ENCODE assay signal across 20 cellular contexts in genomic region chr2:106759962-106760361, GRCh38.
DNase-seq lines count a peak whose midpoint lies in the region; ATAC-seq and TF ChIP-seq lines count a peak whose summit lies in the region.
"Had no signal": no experiment of that assay in that cellular context is flagged by ENCODE, and none has a peak within 500 bp of the region (broad histone marks: within the 10 kb centered on the region; RNA-seq: fewer than 3 reads in every experiment).

No MANE protein-coding gene starts in this region.

- no peaks in the 10 kb centered on the region for H3K36me3 ChIP-seq in GM23338 (ENCODE audit: insufficient read depth)
- no peaks in the 10 kb centered on the region for H3K36me3 ChIP-seq in ascending aorta
- H3K36me3 ChIP-seq: BLaER1 had no signal

- H3K9me3 Mint-ChIP-seq in GM23338 (peaks cover 12% of the 10 kb centered on the region; the same call in 2 of the 3 replicates), WTC11 (peaks cover 27% of the 10 kb centered on the region), neural crest cell (no peaks in the 10 kb centered on the region)
- H3K9me3 Mint-ChIP-seq: CD8-positive, alpha-beta T cell had no signal

- TF ChIP-seq CTCF in GM23338 (conservative IDR thresholded peaks at IDR 0.05; ENCODE audit: low read depth in 2 of 2) (no peak), WTC11 (IDR thresholded peaks at IDR 0.05) (no peak), neural crest cell (conservative IDR thresholded peaks at IDR 0.05) (no peak), ascending aorta (IDR thresholded peaks at IDR 0.05) (no peak)

- CTCF ChIA-PET in WTC11 (lab: Charles Lee) = no interaction called here

- DNase-seq in GM23338 (ENCODE audit: low spot score) (peak; percentile 54), WTC11 (ENCODE audit: low spot score) (no peak), iPS DF 19.7 (ENCODE audit: low read depth, low spot score) (peak; percentile 25), neural crest cell (ENCODE audit: low read depth, low spot score) (no peak), ascending aorta (ENCODE audit: low spot score in 2 of 2) (no peak), NOMO-1 treated with DMSO at 0.1 percent for 48 hours (lab: John Stamatoyannopoulos, UW; ENCODE audit: unreplicated experiment) (no peak)
- no peak for DNase-seq in stimulated activated naive CD4-positive, alpha-beta T cell (lab: John Stamatoyannopoulos, UW)
- DNase-seq: 8988T; CD8-positive, alpha-beta T cell; DMS 273 treated with DMSO at 0.1 percent for 48 hours; DMS53; DND-41; EL; GM23248; H7; HFFc6; IMR-90 had no signal

- H3K27ac ChIP-seq in GM23338 (ENCODE audit: low read depth) (peak overlapping the region; percentile 80), ascending aorta (no peak overlapping the region)
- H3K27ac ChIP-seq: BLaER1, GM23248 had no signal

- H3K9me3 ChIP-seq in ascending aorta = no peaks in the 10 kb centered on the region
- H3K9me3 ChIP-seq: BLaER1 had no signal

- intact Hi-C loops in ascending aorta (cut with DNase I) = no loop called here

- H3K4me3 Mint-ChIP-seq in GM23338 = no peak overlapping the region
- H3K4me3 Mint-ChIP-seq in WTC11 = no peak overlapping the region
- H3K4me3 Mint-ChIP-seq in neural crest cell = no peak overlapping the region
- H3K4me3 Mint-ChIP-seq: CD8-positive, alpha-beta T cell; HFFc6 had no signal

- H3K4me3 ChIP-seq in GM23338 (no peak overlapping the region), ascending aorta (no peak overlapping the region)
- H3K4me3 ChIP-seq: BLaER1, GM23248, K562 had no signal

- no peak overlapping the region for H3K4me2 ChIP-seq in GM23338
- H3K4me2 ChIP-seq: BLaER1 had no signal

- H3K4me1 ChIP-seq in GM23338 (ENCODE audit: insufficient read depth) (peaks cover 21% of the 10 kb centered on the region), ascending aorta (no peaks in the 10 kb centered on the region)
- H3K4me1 ChIP-seq: BLaER1 had no signal

- no peak overlapping the region for H2AFZ ChIP-seq in GM23338
- H2AFZ ChIP-seq: GM23248 had no signal

- ATAC-seq in GM23338 (peak; percentile 82), WTC11 (peak; percentile 76)
- ATAC-seq: CD8-positive, alpha-beta T cell; HCT116; K562 had no signal

- peaks cover 17% of the 10 kb centered on the region for H3K9me2 ChIP-seq in GM23338 (ENCODE audit: insufficient read depth)

- POLR2A ChIA-PET in WTC11 (lab: Charles Lee) = no interaction called here

- H4K20me1 ChIP-seq in GM23338 (replicated peaks; ENCODE audit: insufficient read depth) = no peaks in the 10 kb centered on the region
- H4K20me1 ChIP-seq: BLaER1 had no signal

- H3K27ac Mint-ChIP-seq in GM23338 (no peak overlapping the region; the same call in 1 of the 2 replicates), WTC11 (peak overlapping the region; percentile 44), neural crest cell (ENCODE audit: unreplicated experiment) (peak overlapping the region; percentile 86)
- H3K27ac Mint-ChIP-seq: CD8-positive, alpha-beta T cell; HFFc6 had no signal

- H3K27me3 Mint-ChIP-seq in GM23338 (ENCODE audit: insufficient read depth, low read depth, poor library complexity) (peaks cover 2% of the 10 kb centered on the region), WTC11 (ENCODE audit: low read depth) (no peaks in the 10 kb centered on the region), neural crest cell (ENCODE audit: low read depth) (no peaks in the 10 kb centered on the region)

- H3K79me2 ChIP-seq in GM23338 (replicated peaks; ENCODE audit: insufficient read depth) = no peaks in the 10 kb centered on the region

- H3K36me3 Mint-ChIP-seq in GM23338 (ENCODE audit: low read depth) (peaks cover 8% of the 10 kb centered on the region; the same call in 2 of the 3 replicates), WTC11 (peaks cover 13% of the 10 kb centered on the region), neural crest cell (ENCODE audit: low read depth) (no peaks in the 10 kb centered on the region)
- H3K36me3 Mint-ChIP-seq: CD8-positive, alpha-beta T cell had no signal

- H3F3A ChIP-seq in GM23338 (replicated peaks; ENCODE audit: low read depth) = 0 out of 2 replicates have a peak, but pooled peaks cover 6% of the 10 kb centered on the region

- H3K4me1 Mint-ChIP-seq in GM23338 (peaks cover 32% of the 10 kb centered on the region), WTC11 (peaks cover 56% of the 10 kb centered on the region), neural crest cell (no peaks in the 10 kb centered on the region)

- H3K27me3 ChIP-seq in GM23338 (ENCODE audit: insufficient read depth) (no peaks in the 10 kb centered on the region), ascending aorta (no peaks in the 10 kb centered on the region)
- H3K27me3 ChIP-seq: BLaER1 had no signal

TF ChIP-seq in GM23338, 12 proteins besides CTCF, POLR2A, EP300 and RAD21:
- no peak for TF ChIP-seq NANOG (IDR thresholded peaks at IDR 0.05; ENCODE audit: borderline replicate concordance)
- TF ChIP-seq CREB1 (CRISPR knock-in tag; IDR thresholded peaks at IDR 0.05; ENCODE audit: low read depth) = no peak
- no peak for TF ChIP-seq ZNF114 (CRISPR knock-in tag; IDR thresholded peaks at IDR 0.05)

TF ChIP-seq in WTC11, 78 proteins besides CTCF, POLR2A, EP300 and RAD21:
- no peak for TF ChIP-seq JUN (CRISPR knock-in tag; IDR thresholded peaks at IDR 0.05)
TF ChIP-seq in WTC11: peak in this region for 0.

Comparison
In these comparisons a context has a peak if more than half of its experiments do, and no peak if none do; other contexts are left out.
1. DNase-seq: peak in GM23338 (single experiment) and iPS DF 19.7 (single experiment); none in WTC11 (single experiment), neural crest cell (single experiment), stimulated activated naive CD4-positive, alpha-beta T cell (0 of 6), ascending aorta (0 of 2) and NOMO-1 treated with DMSO at 0.1 percent for 48 hours (single experiment).